ENCODE assay signal across 1 cellular context in the genomic region with DNA sequence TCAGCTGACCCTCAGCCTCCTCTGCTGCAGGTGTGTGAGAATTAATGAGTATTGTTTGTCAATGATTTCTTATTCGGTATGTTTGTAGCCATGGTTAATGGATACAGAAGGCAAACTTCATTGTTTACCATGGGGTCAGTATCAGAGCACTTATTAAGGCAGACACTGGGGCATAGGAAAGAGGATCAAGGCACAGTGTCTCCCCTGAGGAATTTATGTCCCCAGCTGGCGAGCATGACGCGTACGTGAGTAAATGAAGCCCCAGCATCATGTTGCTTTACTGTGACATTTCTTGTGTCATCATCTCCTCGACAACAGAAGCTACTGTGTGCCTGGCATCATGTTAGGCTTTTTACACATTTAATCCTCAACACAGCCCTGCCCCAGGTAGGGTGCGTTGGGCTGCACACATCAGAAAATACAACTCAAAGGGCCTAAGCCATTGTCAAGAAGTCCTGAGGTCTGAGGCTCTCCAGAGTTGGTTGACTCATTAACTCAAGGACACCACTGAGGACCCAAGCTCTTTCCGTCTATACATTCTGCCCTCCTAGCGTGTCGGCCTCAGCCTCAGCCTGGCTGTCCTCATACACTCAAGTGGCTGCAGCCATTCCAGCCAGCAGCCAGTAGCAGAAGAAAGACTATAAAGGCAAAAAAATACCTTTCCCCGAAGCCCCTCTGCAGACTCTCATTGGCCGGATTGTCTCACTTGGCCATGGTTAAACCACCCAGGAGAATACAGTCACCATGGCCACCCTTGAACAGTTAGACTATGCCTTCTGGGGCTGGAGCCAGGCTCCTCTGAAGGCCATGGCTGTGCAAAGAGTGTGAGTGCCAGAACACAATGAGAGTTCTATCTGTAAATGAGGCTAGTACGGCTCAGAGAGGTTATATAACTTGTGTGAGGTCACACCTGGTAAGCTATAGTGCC.
TF ChIP-seq lines count a peak whose summit lies in the region.

No MANE protein-coding gene starts in this region.

TF ChIP-seq in HepG2, 621 proteins besides CTCF, POLR2A, EP300 and RAD21 (continued from another document and continues in another):
- TF ChIP-seq ZNF34 (CRISPR knock-in tag; IDR thresholded peaks at IDR 0.05; ENCODE audit: borderline replicate concordance) (0 out of 2 replicates have a peak, but pooled peaks have one; percentile 18), TCF7 (IDR thresholded peaks at IDR 0.05; ENCODE audit: low read depth) (peak; percentile 28; the same call in 1 of the 2 replicates), ZNF747 (CRISPR knock-in tag; IDR thresholded peaks at IDR 0.05; ENCODE audit: borderline replicate concordance) (no peak), KAT7 (CRISPR knock-in tag; IDR thresholded peaks at IDR 0.05; ENCODE audit: borderline replicate concordance) (no peak), PCBP2 (optimal IDR thresholded peaks at IDR 0.05; ENCODE audit: low read depth, low read length, poor library complexity, severe bottlenecking) (no peak), AGO2 (optimal IDR thresholded peaks at IDR 0.05; ENCODE audit: low read depth, low read length) (no peak), RBM22 (optimal IDR thresholded peaks at IDR 0.05; ENCODE audit: low read length) (no peak), ZNF768 (CRISPR knock-in tag; IDR thresholded peaks at IDR 0.05) (no peak), ZNF839 (CRISPR knock-in tag; IDR thresholded peaks at IDR 0.05; ENCODE audit: borderline replicate concordance) (peak; percentile 69; the same call in 1 of the 2 replicates), MAZ (IDR thresholded peaks at IDR 0.05; ENCODE audit: borderline replicate concordance, low read depth, low read length) (no peak), MAZ (CRISPR knock-in tag; IDR thresholded peaks at IDR 0.05; ENCODE audit: low read depth) (0 out of 2 replicates have a peak, but pooled peaks have one; percentile 14), FOXA1 (IDR thresholded peaks at IDR 0.05) (no peak), FOXA1 (CRISPR knock-in tag; IDR thresholded peaks at IDR 0.05) (no peak), DR1 (CRISPR knock-in tag; IDR thresholded peaks at IDR 0.05) (no peak), ARNT2 (CRISPR knock-in tag; IDR thresholded peaks at IDR 0.05; ENCODE audit: low read depth) (no peak), ZNF782 (CRISPR knock-in tag; IDR thresholded peaks at IDR 0.05; ENCODE audit: borderline replicate concordance) (no peak), ZNF17 (CRISPR knock-in tag; IDR thresholded peaks at IDR 0.05) (no peak), ZFP90 (CRISPR knock-in tag; IDR thresholded peaks at IDR 0.05; ENCODE audit: borderline replicate concordance) (no peak), KDM3A (CRISPR knock-in tag; IDR thresholded peaks at IDR 0.05; ENCODE audit: low read depth) (no peak), MYNN (CRISPR knock-in tag; IDR thresholded peaks at IDR 0.05; ENCODE audit: low read depth) (no peak), TMF1 (CRISPR knock-in tag; IDR thresholded peaks at IDR 0.05; ENCODE audit: low read depth) (no peak), TBX3 (IDR thresholded peaks at IDR 0.05; ENCODE audit: borderline replicate concordance) (no peak), ZNF136 (CRISPR knock-in tag; IDR thresholded peaks at IDR 0.05; ENCODE audit: low read depth) (no peak), ZNF256 (CRISPR knock-in tag; conservative IDR thresholded peaks at IDR 0.05) (no peak), KAT8 (CRISPR knock-in tag; IDR thresholded peaks at IDR 0.05) (peak; percentile 42; the same call in 1 of the 2 replicates), ZC3H13 (CRISPR knock-in tag; IDR thresholded peaks at IDR 0.05) (no peak), ZNF3 (CRISPR knock-in tag; IDR thresholded peaks at IDR 0.05) (no peak)
- TF ChIP-seq, protein P1, sequence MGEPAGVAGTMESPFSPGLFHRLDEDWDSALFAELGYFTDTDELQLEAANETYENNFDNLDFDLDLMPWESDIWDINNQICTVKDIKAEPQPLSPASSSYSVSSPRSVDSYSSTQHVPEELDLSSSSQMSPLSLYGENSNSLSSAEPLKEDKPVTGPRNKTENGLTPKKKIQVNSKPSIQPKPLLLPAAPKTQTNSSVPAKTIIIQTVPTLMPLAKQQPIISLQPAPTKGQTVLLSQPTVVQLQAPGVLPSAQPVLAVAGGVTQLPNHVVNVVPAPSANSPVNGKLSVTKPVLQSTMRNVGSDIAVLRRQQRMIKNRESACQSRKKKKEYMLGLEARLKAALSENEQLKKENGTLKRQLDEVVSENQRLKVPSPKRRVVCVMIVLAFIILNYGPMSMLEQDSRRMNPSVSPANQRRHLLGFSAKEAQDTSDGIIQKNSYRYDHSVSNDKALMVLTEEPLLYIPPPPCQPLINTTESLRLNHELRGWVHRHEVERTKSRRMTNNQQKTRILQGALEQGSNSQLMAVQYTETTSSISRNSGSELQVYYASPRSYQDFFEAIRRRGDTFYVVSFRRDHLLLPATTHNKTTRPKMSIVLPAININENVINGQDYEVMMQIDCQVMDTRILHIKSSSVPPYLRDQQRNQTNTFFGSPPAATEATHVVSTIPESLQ (CRISPR knock-in tag; conservative IDR thresholded peaks at IDR 0.05): no peak
- TF ChIP-seq, protein P2, sequence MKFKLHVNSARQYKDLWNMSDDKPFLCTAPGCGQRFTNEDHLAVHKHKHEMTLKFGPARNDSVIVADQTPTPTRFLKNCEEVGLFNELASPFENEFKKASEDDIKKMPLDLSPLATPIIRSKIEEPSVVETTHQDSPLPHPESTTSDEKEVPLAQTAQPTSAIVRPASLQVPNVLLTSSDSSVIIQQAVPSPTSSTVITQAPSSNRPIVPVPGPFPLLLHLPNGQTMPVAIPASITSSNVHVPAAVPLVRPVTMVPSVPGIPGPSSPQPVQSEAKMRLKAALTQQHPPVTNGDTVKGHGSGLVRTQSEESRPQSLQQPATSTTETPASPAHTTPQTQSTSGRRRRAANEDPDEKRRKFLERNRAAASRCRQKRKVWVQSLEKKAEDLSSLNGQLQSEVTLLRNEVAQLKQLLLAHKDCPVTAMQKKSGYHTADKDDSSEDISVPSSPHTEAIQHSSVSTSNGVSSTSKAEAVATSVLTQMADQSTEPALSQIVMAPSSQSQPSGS (CRISPR knock-in tag; IDR thresholded peaks at IDR 0.05): no peak
- TF ChIP-seq, protein P3, sequence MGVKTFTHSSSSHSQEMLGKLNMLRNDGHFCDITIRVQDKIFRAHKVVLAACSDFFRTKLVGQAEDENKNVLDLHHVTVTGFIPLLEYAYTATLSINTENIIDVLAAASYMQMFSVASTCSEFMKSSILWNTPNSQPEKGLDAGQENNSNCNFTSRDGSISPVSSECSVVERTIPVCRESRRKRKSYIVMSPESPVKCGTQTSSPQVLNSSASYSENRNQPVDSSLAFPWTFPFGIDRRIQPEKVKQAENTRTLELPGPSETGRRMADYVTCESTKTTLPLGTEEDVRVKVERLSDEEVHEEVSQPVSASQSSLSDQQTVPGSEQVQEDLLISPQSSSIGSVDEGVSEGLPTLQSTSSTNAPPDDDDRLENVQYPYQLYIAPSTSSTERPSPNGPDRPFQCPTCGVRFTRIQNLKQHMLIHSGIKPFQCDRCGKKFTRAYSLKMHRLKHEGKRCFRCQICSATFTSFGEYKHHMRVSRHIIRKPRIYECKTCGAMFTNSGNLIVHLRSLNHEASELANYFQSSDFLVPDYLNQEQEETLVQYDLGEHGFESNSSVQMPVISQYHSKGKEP (CRISPR knock-in tag; IDR thresholded peaks at IDR 0.05): no peak
- TF ChIP-seq, protein P4, sequence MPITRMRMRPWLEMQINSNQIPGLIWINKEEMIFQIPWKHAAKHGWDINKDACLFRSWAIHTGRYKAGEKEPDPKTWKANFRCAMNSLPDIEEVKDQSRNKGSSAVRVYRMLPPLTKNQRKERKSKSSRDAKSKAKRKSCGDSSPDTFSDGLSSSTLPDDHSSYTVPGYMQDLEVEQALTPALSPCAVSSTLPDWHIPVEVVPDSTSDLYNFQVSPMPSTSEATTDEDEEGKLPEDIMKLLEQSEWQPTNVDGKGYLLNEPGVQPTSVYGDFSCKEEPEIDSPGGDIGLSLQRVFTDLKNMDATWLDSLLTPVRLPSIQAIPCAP (CRISPR knock-in tag; IDR thresholded peaks at IDR 0.05; ENCODE audit: low read depth): no peak
- TF ChIP-seq, protein P5, sequence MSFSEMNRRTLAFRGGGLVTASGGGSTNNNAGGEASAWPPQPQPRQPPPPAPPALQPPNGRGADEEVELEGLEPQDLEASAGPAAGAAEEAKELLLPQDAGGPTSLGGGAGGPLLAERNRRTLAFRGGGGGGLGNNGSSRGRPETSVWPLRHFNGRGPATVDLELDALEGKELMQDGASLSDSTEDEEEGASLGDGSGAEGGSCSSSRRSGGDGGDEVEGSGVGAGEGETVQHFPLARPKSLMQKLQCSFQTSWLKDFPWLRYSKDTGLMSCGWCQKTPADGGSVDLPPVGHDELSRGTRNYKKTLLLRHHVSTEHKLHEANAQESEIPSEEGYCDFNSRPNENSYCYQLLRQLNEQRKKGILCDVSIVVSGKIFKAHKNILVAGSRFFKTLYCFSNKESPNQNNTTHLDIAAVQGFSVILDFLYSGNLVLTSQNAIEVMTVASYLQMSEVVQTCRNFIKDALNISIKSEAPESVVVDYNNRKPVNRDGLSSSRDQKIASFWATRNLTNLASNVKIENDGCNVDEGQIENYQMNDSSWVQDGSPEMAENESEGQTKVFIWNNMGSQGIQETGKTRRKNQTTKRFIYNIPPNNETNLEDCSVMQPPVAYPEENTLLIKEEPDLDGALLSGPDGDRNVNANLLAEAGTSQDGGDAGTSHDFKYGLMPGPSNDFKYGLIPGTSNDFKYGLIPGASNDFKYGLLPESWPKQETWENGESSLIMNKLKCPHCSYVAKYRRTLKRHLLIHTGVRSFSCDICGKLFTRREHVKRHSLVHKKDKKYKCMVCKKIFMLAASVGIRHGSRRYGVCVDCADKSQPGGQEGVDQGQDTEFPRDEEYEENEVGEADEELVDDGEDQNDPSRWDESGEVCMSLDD (CRISPR knock-in tag; IDR thresholded peaks at IDR 0.05; ENCODE audit: borderline replicate concordance): no peak
- TF ChIP-seq, protein P6, sequence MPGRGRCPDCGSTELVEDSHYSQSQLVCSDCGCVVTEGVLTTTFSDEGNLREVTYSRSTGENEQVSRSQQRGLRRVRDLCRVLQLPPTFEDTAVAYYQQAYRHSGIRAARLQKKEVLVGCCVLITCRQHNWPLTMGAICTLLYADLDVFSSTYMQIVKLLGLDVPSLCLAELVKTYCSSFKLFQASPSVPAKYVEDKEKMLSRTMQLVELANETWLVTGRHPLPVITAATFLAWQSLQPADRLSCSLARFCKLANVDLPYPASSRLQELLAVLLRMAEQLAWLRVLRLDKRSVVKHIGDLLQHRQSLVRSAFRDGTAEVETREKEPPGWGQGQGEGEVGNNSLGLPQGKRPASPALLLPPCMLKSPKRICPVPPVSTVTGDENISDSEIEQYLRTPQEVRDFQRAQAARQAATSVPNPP (CRISPR knock-in tag; IDR thresholded peaks at IDR 0.05): no peak
- TF ChIP-seq, protein P7, sequence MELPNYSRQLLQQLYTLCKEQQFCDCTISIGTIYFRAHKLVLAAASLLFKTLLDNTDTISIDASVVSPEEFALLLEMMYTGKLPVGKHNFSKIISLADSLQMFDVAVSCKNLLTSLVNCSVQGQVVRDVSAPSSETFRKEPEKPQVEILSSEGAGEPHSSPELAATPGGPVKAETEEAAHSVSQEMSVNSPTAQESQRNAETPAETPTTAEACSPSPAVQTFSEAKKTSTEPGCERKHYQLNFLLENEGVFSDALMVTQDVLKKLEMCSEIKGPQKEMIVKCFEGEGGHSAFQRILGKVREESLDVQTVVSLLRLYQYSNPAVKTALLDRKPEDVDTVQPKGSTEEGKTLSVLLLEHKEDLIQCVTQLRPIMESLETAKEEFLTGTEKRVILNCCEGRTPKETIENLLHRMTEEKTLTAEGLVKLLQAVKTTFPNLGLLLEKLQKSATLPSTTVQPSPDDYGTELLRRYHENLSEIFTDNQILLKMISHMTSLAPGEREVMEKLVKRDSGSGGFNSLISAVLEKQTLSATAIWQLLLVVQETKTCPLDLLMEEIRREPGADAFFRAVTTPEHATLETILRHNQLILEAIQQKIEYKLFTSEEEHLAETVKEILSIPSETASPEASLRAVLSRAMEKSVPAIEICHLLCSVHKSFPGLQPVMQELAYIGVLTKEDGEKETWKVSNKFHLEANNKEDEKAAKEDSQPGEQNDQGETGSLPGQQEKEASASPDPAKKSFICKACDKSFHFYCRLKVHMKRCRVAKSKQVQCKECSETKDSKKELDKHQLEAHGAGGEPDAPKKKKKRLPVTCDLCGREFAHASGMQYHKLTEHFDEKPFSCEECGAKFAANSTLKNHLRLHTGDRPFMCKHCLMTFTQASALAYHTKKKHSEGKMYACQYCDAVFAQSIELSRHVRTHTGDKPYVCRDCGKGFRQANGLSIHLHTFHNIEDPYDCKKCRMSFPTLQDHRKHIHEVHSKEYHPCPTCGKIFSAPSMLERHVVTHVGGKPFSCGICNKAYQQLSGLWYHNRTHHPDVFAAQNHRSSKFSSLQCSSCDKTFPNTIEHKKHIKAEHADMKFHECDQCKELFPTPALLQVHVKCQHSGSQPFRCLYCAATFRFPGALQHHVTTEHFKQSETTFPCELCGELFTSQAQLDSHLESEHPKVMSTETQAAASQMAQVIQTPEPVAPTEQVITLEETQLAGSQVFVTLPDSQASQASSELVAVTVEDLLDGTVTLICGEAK (IDR thresholded peaks at IDR 0.05): no peak
- TF ChIP-seq, protein P7 (CRISPR knock-in tag; IDR thresholded peaks at IDR 0.05): no peak
- TF ChIP-seq, protein P8, sequence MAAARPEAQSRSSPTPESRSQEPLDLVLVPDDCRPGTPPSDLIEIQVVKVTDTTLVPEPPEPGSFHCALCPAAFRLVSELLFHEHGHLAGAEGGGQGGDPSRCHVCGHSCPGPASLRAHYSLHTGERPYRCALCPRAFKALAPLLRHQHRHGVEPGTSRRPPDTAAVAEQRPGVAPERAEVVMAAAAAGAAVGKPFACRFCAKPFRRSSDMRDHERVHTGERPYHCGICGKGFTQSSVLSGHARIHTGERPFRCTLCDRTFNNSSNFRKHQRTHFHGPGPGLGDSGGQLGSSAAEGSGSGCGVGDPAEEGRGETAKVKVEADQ (CRISPR knock-in tag; IDR thresholded peaks at IDR 0.05; ENCODE audit: borderline replicate concordance): peak; percentile 62; the same call in 1 of the 2 replicates
